ENCODE assay signal across 8 cellular contexts in the genomic region with DNA sequence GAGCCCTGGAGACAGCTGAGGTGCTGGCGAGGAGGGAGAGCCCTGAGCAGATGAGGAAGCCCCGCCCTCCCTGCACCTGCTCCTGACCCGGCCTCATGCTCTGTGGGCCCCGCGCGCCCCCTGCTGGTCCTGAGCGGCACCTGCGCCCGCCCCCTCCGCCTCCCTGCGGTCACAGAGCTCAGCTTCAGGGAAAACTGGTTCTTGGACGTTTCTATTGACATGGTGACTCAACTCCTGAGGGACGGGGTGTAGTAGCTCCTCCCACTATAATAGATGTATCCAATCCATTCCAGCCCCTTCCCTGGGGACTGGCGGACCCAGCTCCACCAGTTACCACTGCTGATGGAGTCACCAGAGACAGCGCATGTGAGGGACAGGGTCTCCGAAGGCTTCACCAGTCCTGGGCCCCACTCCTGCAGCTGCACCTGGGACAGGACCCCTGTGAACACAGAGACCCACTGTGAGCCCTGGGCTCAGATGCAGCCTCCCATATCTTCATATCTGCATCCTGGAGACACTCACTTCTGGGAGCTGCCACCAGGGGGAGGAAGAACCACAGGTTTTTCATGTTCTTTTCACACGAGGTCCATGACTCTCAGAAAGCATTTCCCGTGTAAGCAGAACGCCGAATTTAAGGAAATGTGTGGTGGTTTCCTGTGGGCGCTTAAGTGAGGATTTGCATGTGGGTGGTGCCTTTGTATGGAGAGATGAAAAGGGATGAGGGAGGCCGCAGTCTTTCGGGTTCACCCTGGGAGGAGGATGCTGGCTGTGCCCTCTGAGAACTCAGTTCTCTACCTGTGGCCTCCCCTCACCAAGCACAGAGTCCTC.
DNase-seq lines count a peak whose midpoint lies in the region; ATAC-seq and TF ChIP-seq lines count a peak whose summit lies in the region.

No MANE protein-coding gene starts in this region.

- 48 to 68% (median 49%) methylated on average over 17 to 23 of the region's 23 CpGs for WGBS in adrenal gland, 4 donors

- TF ChIP-seq CTCF in Caco-2 (IDR thresholded peaks at IDR 0.05; ENCODE audit: insufficient read depth in 1 of 2, low read depth in 1 of 2, low read length in 1 of 2, severe bottlenecking in 1 of 2, unreplicated experiment in 1 of 2) (peak; percentile 59 to 90), NB4 (IDR thresholded peaks at IDR 0.05; ENCODE audit: low read depth, low read length) (peak; percentile 76), adrenal gland (IDR thresholded peaks at IDR 0.05) (peak; percentile 8 to 56 (median 40))

- TF ChIP-seq POLR2A in NB4 (IDR thresholded peaks at IDR 0.05; ENCODE audit: extremely low read depth, insufficient read length) (no peak), adrenal gland (IDR thresholded peaks at IDR 0.05) (no peak)

- H3K27ac ChIP-seq in adrenal gland = no peak overlapping the region

- POLR2A ChIA-PET in Caco-2 (lab: Charles Lee) = no interaction called here

- H3K9me3 ChIP-seq in Caco-2 = no peaks in the 10 kb centered on the region
- H3K9me3 ChIP-seq in adrenal gland (replicated peaks in 1 of 3) = no peaks in the 10 kb centered on the region

- H3K36me3 Mint-ChIP-seq in Caco-2 (ENCODE audit: insufficient read depth, unreplicated experiment) = peaks cover 5% of the 10 kb centered on the region
- H3K36me3 Mint-ChIP-seq in naive B cell = no peaks in the 10 kb centered on the region

- H3K9me3 Mint-ChIP-seq in Caco-2 (ENCODE audit: unreplicated experiment) (no peaks in the 10 kb centered on the region), naive B cell (no peaks in the 10 kb centered on the region)

- H3K4me1 Mint-ChIP-seq in Caco-2 (ENCODE audit: low read depth, unreplicated experiment) (peaks cover 15% of the 10 kb centered on the region), naive B cell (peaks cover 23 to 44% (median 36%) of the 10 kb centered on the region in 3 donors)

- no peak overlapping the region for H3K4me3 ChIP-seq in Caco-2 (ENCODE audit: low read depth, low read length)
- H3K4me3 ChIP-seq in NB4 (ENCODE audit: low read depth, low read length) = no peak overlapping the region
- no peak overlapping the region for H3K4me3 ChIP-seq in adrenal gland

- H3K36me3 ChIP-seq in Caco-2 (ENCODE audit: control insufficient read depth, insufficient read depth, low read length) = no peaks in the 10 kb centered on the region
- H3K36me3 ChIP-seq in adrenal gland (replicated peaks in 1 of 2) = no peaks in the 10 kb centered on the region

- intact Hi-C loops in Caco-2 (cut with micrococcal nuclease; ENCODE audit: unreplicated experiment) = loop anchor here (1.0 kb wide), 1 partner anchor 28 kb away; no protein-coding TSS in a partner anchor
- intact Hi-C loops in adrenal gland (cut with DNase I) = no loop called here

- peak; percentile 44 for ATAC-seq in GM21390 (IDR thresholded peaks at IDR 0.05; ENCODE audit: unreplicated experiment)
- ATAC-seq in naive B cell (ENCODE audit: low read depth in 2 of 2) = peak; percentile 76 to 77
- no peak for ATAC-seq in GM21576 (IDR thresholded peaks at IDR 0.05; ENCODE audit: unreplicated experiment)

- H3K27me3 ChIP-seq in Caco-2 (replicated peaks; ENCODE audit: control insufficient read depth, insufficient read depth, low read length) = no peaks in the 10 kb centered on the region
- H3K27me3 ChIP-seq in adrenal gland = peaks cover 4% of the 10 kb centered on the region

- H3K4me1 ChIP-seq in Caco-2 = peaks cover 36% of the 10 kb centered on the region
- H3K4me1 ChIP-seq in adrenal gland (replicated peaks in 1 of 2) = no peaks in the 10 kb centered on the region

- no peaks in the 10 kb centered on the region for H3K27me3 Mint-ChIP-seq in Caco-2 (ENCODE audit: insufficient read depth, unreplicated experiment)
- peaks cover 4 to 8% (median 7%) of the 10 kb centered on the region in 3 donors for H3K27me3 Mint-ChIP-seq in naive B cell

- CTCF ChIA-PET in Caco-2 (lab: Charles Lee) = interaction anchor here (0.6 to 1.7 kb wide), 14 partner anchors 9 to 71 kb away, joined by 3 to 32 read pairs (median 6); no protein-coding TSS in a partner anchor

- peak overlapping the region; percentile 48 for H3K27ac Mint-ChIP-seq in Caco-2 (ENCODE audit: unreplicated experiment)
- H3K27ac Mint-ChIP-seq in naive B cell = peak overlapping the region in 5 of 6 donors; percentile 41 to 91 (median 49)

- DNase-seq in Caco-2 (peak; percentile 91 to 95), NB4 (ENCODE audit: low read depth) (peak; percentile 90), T-helper 22 cell (ENCODE audit: low read depth) (peak; percentile 45), adrenal gland (peak; percentile 36 to 71 (median 47)), naive B cell (peak; percentile 88), GM19238 (ENCODE audit: insufficient read length, low spot score) (no peak)

- no TSS peak for BruUV-seq in Caco-2 (replicated peaks; lab: Mats Ljungman, UMichigan)

- peak overlapping the region; percentile 62 for H3K4me3 Mint-ChIP-seq in Caco-2 (ENCODE audit: unreplicated experiment)
- peak overlapping the region; percentile 71 to 93 (median 82) for H3K4me3 Mint-ChIP-seq in naive B cell
